Comparison of ENCODE assay signal across 19 cellular contexts in genomic region chr9:132238026-132238972, GRCh38.
DNase-seq lines count a peak whose midpoint lies in the region; ATAC-seq and TF ChIP-seq lines count a peak whose summit lies in the region.
"Had no signal": no experiment of that assay in that cellular context is flagged by ENCODE, and none has a peak within 500 bp of the region (broad histone marks: within the 10 kb centered on the region; RNA-seq: fewer than 3 reads in every experiment).

No MANE protein-coding gene starts in this region.

- no peaks in the 10 kb centered on the region for H3K9me3 ChIP-seq in BLaER1
- H3K9me3 ChIP-seq in endodermal cell (ENCODE audit: control insufficient read depth, low read length), result no peaks in the 10 kb centered on the region
- H3K9me3 ChIP-seq in neutrophil, result no peaks in the 10 kb centered on the region
- H3K9me3 ChIP-seq: SJCRH30 had no signal

- H3K4me3 ChIP-seq in BLaER1 (no peak overlapping the region), H7 (ENCODE audit: insufficient read depth, low read depth, low read length) (no peak overlapping the region), endodermal cell (ENCODE audit: low read length) (no peak overlapping the region), neutrophil (ENCODE audit: low read depth in 1 of 2, low read length in 1 of 2) (peak overlapping the region; percentile 29 to 82)
- H3K4me3 ChIP-seq: SJCRH30 had no signal

- peak; percentile 30 for DNase-seq in H7
- peak; percentile 43 for DNase-seq in endodermal cell
- no peak for DNase-seq in KBM-7
- DNase-seq in omental fat pad (ENCODE audit: low spot score), result no peak
- no peak for DNase-seq in erythroblast (lab: John Stamatoyannopoulos, UW)
- DNase-seq: EL; GF-D8; HCEC 1CT; KG1; NCI-H1092 treated with DMSO at 0.1 percent for 48 hours; NCI-H1436 treated with DMSO at 0.1 percent for 48 hours; NCI-H1930; NCI-H2227 treated with DMSO at 0.1 percent for 48 hours; NCI-H510A; NK-92 treated with Interleukin-12 subunit alpha and Interleukin-12 subunit beta, amount 100 ng/mL, for 24 hours; SJCRH30 had no signal

- no peaks in the 10 kb centered on the region for H4K20me1 ChIP-seq in BLaER1

- TF ChIP-seq POLR2A in erythroblast (IDR thresholded peaks at IDR 0.05; ENCODE audit: low read length), result no peak

- no peaks in the 10 kb centered on the region for H3K36me3 ChIP-seq in BLaER1
- H3K36me3 ChIP-seq in H7 (replicated peaks; ENCODE audit: control insufficient read depth, insufficient read depth, low read length), result no peaks in the 10 kb centered on the region
- H3K36me3 ChIP-seq in endodermal cell (ENCODE audit: control insufficient read depth, insufficient read depth, low read length), result no peaks in the 10 kb centered on the region
- H3K36me3 ChIP-seq in neutrophil, result peaks cover 4% of the 10 kb centered on the region
- H3K36me3 ChIP-seq: SJCRH30 had no signal

- H3K4me2 ChIP-seq in BLaER1, result peak overlapping the region; percentile 98

- H3K4me3 Mint-ChIP-seq in endodermal cell, result no peak overlapping the region

- no peak for ATAC-seq in omental fat pad (ENCODE audit: low FRiP score)

- H3K27me3 ChIP-seq in BLaER1 (no peaks in the 10 kb centered on the region), H7 (ENCODE audit: control insufficient read depth, insufficient read depth, low read length) (peaks cover 28% of the 10 kb centered on the region), endodermal cell (ENCODE audit: control insufficient read depth, insufficient read depth, low read length, poor library complexity, severe bottlenecking) (peaks cover 44% of the 10 kb centered on the region), neutrophil (peaks cover 6% of the 10 kb centered on the region)

- no peak overlapping the region for H3K9ac ChIP-seq in BLaER1
- H3K9ac ChIP-seq in endodermal cell (ENCODE audit: extremely low read depth, low read length, poor library complexity, severe bottlenecking), result no peak overlapping the region

- in situ Hi-C loops in KBM-7 (cut with MboI; ENCODE audit: low pct_unique_long_range_greater_than_20kb, low sequenced_read_pairs), result loop anchor here (25.0 kb wide), 1 partner anchor 476 kb away; no protein-coding TSS in a partner anchor

- peaks cover 35% of the 10 kb centered on the region for H3K27me3 Mint-ChIP-seq in endodermal cell (ENCODE audit: insufficient read depth)

- 86 to 87% methylated on average over 11 to 22 of the region's 22 CpGs for WGBS in endodermal cell (ENCODE audit: insufficient coverage in 1 of 2, insufficient read length in 1 of 2), 2 experiments

- no peak for TF ChIP-seq CTCF in endodermal cell (conservative IDR thresholded peaks at IDR 0.05)
- no peak for TF ChIP-seq CTCF in neutrophil (IDR thresholded peaks at IDR 0.05)
- TF ChIP-seq CTCF in omental fat pad (IDR thresholded peaks at IDR 0.05), result no peak

- no peak overlapping the region; the same call in 1 of the 2 replicates for H3K27ac ChIP-seq in BLaER1
- H3K27ac ChIP-seq in endodermal cell (ENCODE audit: low read depth, low read length), result no peak overlapping the region
- H3K27ac ChIP-seq in neutrophil, result peak overlapping the region; percentile 88
- H3K27ac ChIP-seq: SJCRH30 had no signal

- no peaks in the 10 kb centered on the region for H3K36me3 Mint-ChIP-seq in endodermal cell (ENCODE audit: low read depth)
- H3K36me3 Mint-ChIP-seq: CD14-positive monocyte had no signal

- H3K4me1 ChIP-seq in BLaER1 (peaks cover 60% of the 10 kb centered on the region), endodermal cell (ENCODE audit: control insufficient read depth, insufficient read depth, low read length) (no peaks in the 10 kb centered on the region), neutrophil (ENCODE audit: control insufficient read depth in 1 of 2, insufficient read depth in 1 of 2, low read depth in 1 of 2, low read length in 1 of 2) (peaks cover 61 to 64% of the 10 kb centered on the region in 2 experiments)
- H3K4me1 ChIP-seq: SJCRH30 had no signal

- no peaks in the 10 kb centered on the region for H3K9me3 Mint-ChIP-seq in endodermal cell

- no peak overlapping the region for H3K27ac Mint-ChIP-seq in endodermal cell

- H3K4me1 Mint-ChIP-seq in endodermal cell, result no peaks in the 10 kb centered on the region

Comparison
In these comparisons a context has a peak if more than half of its experiments do, and no peak if none do; other contexts are left out.
1. H3K4me3 ChIP-seq: peak in neutrophil (2 of 2); none in BLaER1 (single experiment), H7 (single experiment) and endodermal cell (single experiment).
2. DNase-seq: peak in H7 (single experiment) and endodermal cell (single experiment); none in KBM-7 (single experiment), omental fat pad (single experiment) and erythroblast (0 of 2).